8 cellular contexts compared by ENCODE assay signal in genomic region chr10:121974019-121974534, GRCh38. TPM values are rescaled to one million over a fixed set of nuclear protein-coding genes. Genes with fewer than 3 reads are reported as not detected.
DNase-seq lines count a peak whose midpoint lies in the region; ATAC-seq and TF ChIP-seq lines count a peak whose summit lies in the region.

No MANE protein-coding gene starts in this region.

- no peaks in the 10 kb centered on the region for H3K9me2 ChIP-seq in DOHH2 (replicated peaks; ENCODE audit: control insufficient read depth, low read length)

- POLR2A ChIA-PET in WTC11 (lab: Charles Lee): interaction anchor here (0.7 kb wide), 1 partner anchor 37 kb away, joined by 3 read pairs; no protein-coding TSS in a partner anchor

- H3K4me1 Mint-ChIP-seq in WTC11: peaks cover 9% of the 10 kb centered on the region

- H3K36me3 ChIP-seq in DOHH2 (ENCODE audit: control insufficient read depth, low read length) (peaks cover 36% of the 10 kb centered on the region), iPS DF 6.9 (ENCODE audit: control insufficient read depth, insufficient read depth, low read length) (peaks cover 2% of the 10 kb centered on the region; the same call in 1 of the 2 replicates), stomach (peaks cover 6 to 31% (median 26%) of the 10 kb centered on the region in 4 donors)

- peaks cover 5% of the 10 kb centered on the region for H4K20me1 ChIP-seq in DOHH2 (ENCODE audit: control insufficient read depth, insufficient read depth, low read depth, low read length)

- TF ChIP-seq CTCF in DOHH2 (IDR thresholded peaks at IDR 0.05; ENCODE audit: low read depth, low read length, poor library complexity, severe bottlenecking) (no peak), WTC11 (IDR thresholded peaks at IDR 0.05) (no peak), stomach (IDR thresholded peaks at IDR 0.05) (no peak)

- H3K4me2 ChIP-seq in DOHH2 (ENCODE audit: low read length): peak overlapping the region; percentile 80

- no peak for TF ChIP-seq EP300 in stomach (IDR thresholded peaks at IDR 0.05)

- H3K79me2 ChIP-seq in DOHH2 (ENCODE audit: control insufficient read depth, low read length): peaks cover 36% of the 10 kb centered on the region

- peaks cover 43% of the 10 kb centered on the region for H3K36me3 Mint-ChIP-seq in WTC11

- TF ChIP-seq POLR2A in stomach (IDR thresholded peaks at IDR 0.05): no peak

- peaks cover 20% of the 10 kb centered on the region; the same call in 1 of the 2 replicates for H3K9me3 ChIP-seq in DOHH2 (ENCODE audit: control insufficient read depth, insufficient read depth, low read length)
- no peaks in the 10 kb centered on the region for H3K9me3 ChIP-seq in iPS DF 6.9 (ENCODE audit: control insufficient read depth, insufficient read depth, low read length)
- no peaks in the 10 kb centered on the region for H3K9me3 ChIP-seq in stomach

- H3K27me3 Mint-ChIP-seq in WTC11 (ENCODE audit: low read depth): peaks cover 2% of the 10 kb centered on the region; the same call in 1 of the 2 replicates

- peak overlapping the region; percentile 82 for H3K4me3 Mint-ChIP-seq in WTC11

- intact Hi-C loops in stomach (cut with DNase I; ENCODE audit: low total_unique reads): loop anchor here (10.0 kb wide), 2 partner anchors 49 to 81 kb away; partner anchors contain the start of gene ATE1

- peaks cover 23% of the 10 kb centered on the region for H3K9me3 Mint-ChIP-seq in WTC11

- peak; percentile 21 for ATAC-seq in HG02588 (IDR thresholded peaks at IDR 0.05; ENCODE audit: unreplicated experiment)
- ATAC-seq in WTC11: no peak; the same call in 1 of the 2 replicates
- no peak for ATAC-seq in HG02759 (IDR thresholded peaks at IDR 0.05; ENCODE audit: unreplicated experiment)
- ATAC-seq in HG03439 (IDR thresholded peaks at IDR 0.05; ENCODE audit: unreplicated experiment): no peak

- CTCF ChIA-PET in WTC11 (lab: Charles Lee): interaction anchor here (0.5 to 1.5 kb wide), 4 partner anchors 10 to 325 kb away, joined by 3 to 9 read pairs (median 3); no protein-coding TSS in a partner anchor

- H3K4me3 ChIP-seq in DOHH2 (ENCODE audit: low read length) (peak overlapping the region; percentile 90), iPS DF 6.9 (ENCODE audit: low read length) (peak overlapping the region; percentile 78), stomach (peak overlapping the region; percentile 73 to 91 (median 85))

- H3F3A ChIP-seq in DOHH2 (ENCODE audit: control insufficient read depth, insufficient read depth): no peaks in the 10 kb centered on the region

- DNase-seq in WTC11 (ENCODE audit: low spot score) (no peak), iPS DF 6.9 (ENCODE audit: low read depth, low spot score) (no peak), stomach (no peak), DMS79 (lab: John Stamatoyannopoulos, UW) (no peak)

- no CpG with 5 or more reads among the region's 21 CpGs for WGBS in iPS DF 6.9 (ENCODE audit: insufficient coverage, insufficient read length)
- 5 to 10% (median 7%) methylated on average over 15 to 21 of the region's 21 CpGs for WGBS in stomach, 5 donors

- H3K27ac Mint-ChIP-seq in WTC11: no peak overlapping the region

- H3K27ac ChIP-seq in DOHH2 (ENCODE audit: low read depth, low read length) (peak overlapping the region; percentile 83), iPS DF 6.9 (ENCODE audit: low read length) (no peak overlapping the region), stomach (peak overlapping the region; percentile 95 to 100 (median 99))

- H3K4me1 ChIP-seq in DOHH2 (ENCODE audit: control insufficient read depth, low read length): peaks cover 13% of the 10 kb centered on the region
- no peaks in the 10 kb centered on the region for H3K4me1 ChIP-seq in iPS DF 6.9 (ENCODE audit: control insufficient read depth, insufficient read depth, low read length)
- peaks cover 14 to 39% (median 28%) of the 10 kb centered on the region in 4 donors for H3K4me1 ChIP-seq in stomach

- H3K27me3 ChIP-seq in DOHH2 (ENCODE audit: control insufficient read depth, low read length) (no peaks in the 10 kb centered on the region), iPS DF 6.9 (ENCODE audit: control insufficient read depth, insufficient read depth, low read length) (no peaks in the 10 kb centered on the region), stomach (no peaks in the 10 kb centered on the region)

TF ChIP-seq in WTC11, 78 proteins besides CTCF, POLR2A, EP300 and RAD21:
- 0 out of 2 replicates have a peak, but pooled peaks have one; percentile 19 for TF ChIP-seq ZNF317 (CRISPR knock-in tag; IDR thresholded peaks at IDR 0.05; ENCODE audit: borderline replicate concordance, low read depth)
- TF ChIP-seq ZNF423 (CRISPR knock-in tag; IDR thresholded peaks at IDR 0.05): no peak
- TF ChIP-seq FOXK1 (CRISPR knock-in tag; IDR thresholded peaks at IDR 0.05): 0 out of 2 replicates have a peak, but pooled peaks have one; percentile 25
TF ChIP-seq in WTC11: peak in this region for 2.

RNA-seq across cellular contexts. Expression of gene NSMCE4A, which starts 0.9 kb away (rescaled TPM):
- total RNA-seq in WTC11 (2021): 61.8 to 64.9 TPM (median 64.4 TPM) in 3 replicates
- 100 to 1,000 TPM in 4 of 5 donors, 10 to 100 TPM in 1; 90.6 to 441 (median 110) TPM for total RNA-seq in stomach
- 10 to 100 TPM; 43.8 to 87.8 (median 47.7) TPM for polyA plus RNA-seq in stomach

RNA-seq across cellular contexts. Expression of gene TACC2, which starts 14.9 kb away (rescaled TPM):
- total RNA-seq in WTC11 (2021) (22.2 to 28.9 TPM (median 23.1 TPM) in 3 replicates), stomach (100 to 1,000 TPM in 1 of 5 donors, 10 to 100 TPM in 4; 35.2 to 102 (median 73.7) TPM)
- polyA plus RNA-seq in stomach: 10 to 100 TPM; 29.0 to 49.1 (median 44.4) TPM

RNA-seq across cellular contexts. Expression of gene ATE1, which starts 46.2 kb away (rescaled TPM):
- 20.5 to 23.8 TPM (median 22.6 TPM) in 3 replicates for total RNA-seq in WTC11 (2021)
- total RNA-seq in stomach: 10 to 100 TPM in 3 of 5 donors, 1 to 10 TPM in 2; 8.8 to 47.4 (median 17.0) TPM
- 1 to 10 TPM; 4.9 to 9.2 (median 6.9) TPM for polyA plus RNA-seq in stomach
